Comparison of ENCODE assay signal across 9 cellular contexts in the genomic region with DNA sequence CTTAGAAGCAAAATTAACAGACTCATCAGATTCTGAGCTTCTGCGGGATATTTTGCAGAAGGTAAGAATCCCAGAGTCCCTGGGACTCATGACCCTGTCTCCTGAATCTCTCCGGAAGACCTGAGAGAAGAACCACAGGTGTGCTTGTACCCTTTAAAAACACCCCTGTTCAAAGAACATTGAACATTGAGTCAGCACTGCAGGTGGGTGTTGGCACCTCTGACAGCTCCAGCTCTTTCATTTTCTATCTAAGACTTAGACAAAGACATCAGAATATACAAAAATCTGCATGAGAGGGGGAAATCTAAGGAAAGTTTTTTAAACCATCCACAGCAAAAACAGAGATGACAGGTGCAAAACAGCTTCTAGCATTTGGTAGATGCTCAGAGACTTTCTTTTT. TPM values are rescaled to one million over a fixed set of nuclear protein-coding genes. Genes with fewer than 3 reads are reported as not detected.
DNase-seq lines count a peak whose midpoint lies in the region; ATAC-seq and TF ChIP-seq lines count a peak whose summit lies in the region.
"Not testable (repeated sequence)": the region's sequence is repeated elsewhere in the genome, so short reads cannot be mapped to it uniquely, and the experiment has no call there.
"Had no signal": no experiment of that assay in that cellular context is flagged by ENCODE, and none has a peak within 500 bp of the region (broad histone marks: within the 10 kb centered on the region; RNA-seq: fewer than 3 reads in every experiment).

No MANE protein-coding gene starts in this region.

- intact Hi-C loops in activated CD4-positive, alpha-beta T cell treated with anti-CD3 and anti-CD28 coated beads, Interleukin-2, amount 10 ng/mL, durations not matched to agents 24 days and 14 days (cut with micrococcal nuclease): loop anchor here (5.0 to 10.0 kb wide), 4 partner anchors 154 to 558 kb away; a partner anchor contains a TSS
- intact Hi-C loops in posterior vena cava (cut with DNase I): not testable (repeated sequence)

- H3K9me3 ChIP-seq in MM.1S (replicated peaks; ENCODE audit: insufficient read depth, low read length): not testable (repeated sequence)

- not testable (repeated sequence) for H3K36me3 ChIP-seq in MM.1S (replicated peaks; ENCODE audit: insufficient read depth, low read length)

- ATAC-seq in activated T-cell treated with anti-CD3 and anti-CD28 coated beads, Interleukin-2, amount 50 U/mL, for 72 hours (replicated peaks in 1 of 2): not testable (repeated sequence)

- H2AFZ ChIP-seq in MM.1S (ENCODE audit: low read length): not testable (repeated sequence)

- DNase-seq in MM.1S: peak; percentile 80
- DNase-seq in RPMI8226: peak; percentile 75
- DNase-seq in activated CD4-positive, alpha-beta T cell treated with anti-CD3 and anti-CD28 coated beads, Interleukin-2, amount 10 ng/mL, durations not matched to agents 24 days and 14 days; activated T-cell treated with anti-CD3 and anti-CD28 coated beads, Interleukin-2, amount 50 U/mL, for 72 hours: not testable (repeated sequence)
- DNase-seq in inferior parietal cortex (ENCODE audit: extremely low spot score): peak; percentile 2
- peak; percentile 6 for DNase-seq in posterior vena cava (ENCODE audit: low spot score)
- peak; percentile 12 for DNase-seq in superior temporal gyrus (ENCODE audit: extremely low spot score)

- not testable (repeated sequence) for H3K4me3 ChIP-seq in MM.1S (ENCODE audit: low read length)

- not testable (repeated sequence) for H3K36me3 Mint-ChIP-seq in activated CD4-positive, alpha-beta T cell treated with anti-CD3 and anti-CD28 coated beads, Interleukin-2, amount 10 ng/mL, durations not matched to agents 24 days and 14 days (ENCODE audit: low read depth); activated T-cell treated with anti-CD3 and anti-CD28 coated beads, Interleukin-2, amount 50 U/mL, for 72 hours (ENCODE audit: insufficient read depth in 2 of 2); activated naive CD8-positive, alpha-beta T cell

- peak overlapping the region; percentile 32 for H3K4me3 Mint-ChIP-seq in activated CD4-positive, alpha-beta T cell treated with anti-CD3 and anti-CD28 coated beads, Interleukin-2, amount 10 ng/mL, durations not matched to agents 24 days and 14 days
- H3K4me3 Mint-ChIP-seq in activated T-cell treated with anti-CD3 and anti-CD28 coated beads, Interleukin-2, amount 50 U/mL, for 72 hours: peak overlapping the region; percentile 13 to 40
- peak overlapping the region; percentile 63 for H3K4me3 Mint-ChIP-seq in activated naive CD8-positive, alpha-beta T cell

- H3K4me1 ChIP-seq in MM.1S (ENCODE audit: low read length): peaks cover 23% of the 10 kb centered on the region

- not testable (repeated sequence) for H3K9me3 Mint-ChIP-seq in activated CD4-positive, alpha-beta T cell treated with anti-CD3 and anti-CD28 coated beads, Interleukin-2, amount 10 ng/mL, durations not matched to agents 24 days and 14 days; activated T-cell treated with anti-CD3 and anti-CD28 coated beads, Interleukin-2, amount 50 U/mL, for 72 hours; activated naive CD8-positive, alpha-beta T cell (ENCODE audit: low read depth)

- peaks cover 20% of the 10 kb centered on the region for H3K4me1 Mint-ChIP-seq in activated CD4-positive, alpha-beta T cell treated with anti-CD3 and anti-CD28 coated beads, Interleukin-2, amount 10 ng/mL, durations not matched to agents 24 days and 14 days
- peaks cover 32% of the 10 kb centered on the region for H3K4me1 Mint-ChIP-seq in activated T-cell treated with anti-CD3 and anti-CD28 coated beads, Interleukin-2, amount 50 U/mL, for 72 hours (ENCODE audit: low read depth)
- H3K4me1 Mint-ChIP-seq in activated naive CD8-positive, alpha-beta T cell (ENCODE audit: low read depth): peaks cover 25% of the 10 kb centered on the region

- not testable (repeated sequence) for H3K27me3 ChIP-seq in MM.1S (replicated peaks; ENCODE audit: insufficient read depth, low read length)

- H4K20me1 ChIP-seq in MM.1S (ENCODE audit: insufficient read depth, low read length): not testable (repeated sequence)

- H3K4me2 ChIP-seq in MM.1S (ENCODE audit: low read depth, low read length): peak overlapping the region; percentile 56; the same call in 1 of the 2 replicates

- H3K27ac Mint-ChIP-seq in activated CD4-positive, alpha-beta T cell treated with anti-CD3 and anti-CD28 coated beads, Interleukin-2, amount 10 ng/mL, durations not matched to agents 24 days and 14 days: peak overlapping the region; percentile 59
- H3K27ac Mint-ChIP-seq in activated T-cell treated with anti-CD3 and anti-CD28 coated beads, Interleukin-2, amount 50 U/mL, for 72 hours: not testable (repeated sequence)
- H3K27ac Mint-ChIP-seq in activated naive CD8-positive, alpha-beta T cell: peak overlapping the region; percentile 28

- H3F3A ChIP-seq in MM.1S (ENCODE audit: insufficient read depth, low read length): peaks cover 17% of the 10 kb centered on the region

- H3K9ac ChIP-seq in MM.1S (ENCODE audit: low read length): peak overlapping the region; percentile 56

- not testable (repeated sequence) for H3K9me2 ChIP-seq in MM.1S (replicated peaks; ENCODE audit: insufficient read depth, low read length)

- peak overlapping the region; percentile 90 for H3K27ac ChIP-seq in MM.1S (ENCODE audit: low read length)

- not testable (repeated sequence) for H3K79me2 ChIP-seq in MM.1S (ENCODE audit: low read length)

- not testable (repeated sequence) for H3K27me3 Mint-ChIP-seq in activated CD4-positive, alpha-beta T cell treated with anti-CD3 and anti-CD28 coated beads, Interleukin-2, amount 10 ng/mL, durations not matched to agents 24 days and 14 days; activated T-cell treated with anti-CD3 and anti-CD28 coated beads, Interleukin-2, amount 50 U/mL, for 72 hours (ENCODE audit: low read depth); activated naive CD8-positive, alpha-beta T cell

- TF ChIP-seq CTCF in MM.1S (IDR thresholded peaks at IDR 0.05; ENCODE audit: low read length): not testable (repeated sequence)

RNA-seq across cellular contexts. Expression of a gene that starts 50.1 kb away (rescaled TPM):
- not detected in 2 replicates for total RNA-seq in activated CD4-positive, alpha-beta T cell treated with anti-CD3 and anti-CD28 coated beads, Interleukin-2, amount 10 ng/mL, durations not matched to agents 24 days and 14 days
- not detected for total RNA-seq in activated T-cell treated with anti-CD3 and anti-CD28 coated beads, Interleukin-2, amount 50 U/mL, for 72 hours
- not detected for total RNA-seq in posterior vena cava
- total RNA-seq: H1 had no signal
